ENCODE assay signal across 22 cellular contexts in the genomic region with DNA sequence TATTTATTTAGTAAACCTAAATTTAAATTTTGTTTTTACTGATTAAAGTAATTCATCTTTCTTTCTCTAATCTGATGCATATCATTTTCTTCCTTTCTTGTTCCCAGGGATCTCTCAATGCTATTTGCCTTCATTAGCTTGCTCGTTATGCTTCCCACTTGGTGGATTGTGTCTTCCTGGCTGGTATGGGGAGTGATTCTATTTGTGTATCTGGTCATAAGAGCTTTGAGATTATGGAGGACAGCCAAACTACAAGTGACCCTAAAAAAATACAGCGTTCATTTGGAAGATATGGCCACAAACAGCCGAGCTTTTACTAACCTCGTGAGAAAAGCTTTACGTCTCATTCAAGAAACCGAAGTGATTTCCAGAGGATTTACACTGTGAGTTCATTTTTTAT.
"Had no signal": no experiment of that assay in that cellular context is flagged by ENCODE, and none has a peak within 500 bp of the region (broad histone marks: within the 10 kb centered on the region; RNA-seq: fewer than 3 reads in every experiment).

No MANE protein-coding gene starts in this region.

- H3K4me1 ChIP-seq: left lung, pancreas, right lobe of liver, suprapubic skin had no signal

- H3K27me3 Mint-ChIP-seq: naive B cell, progenitor cell of endocrine pancreas, type B pancreatic cell had no signal

- H3K4me1 Mint-ChIP-seq: naive B cell; nephron; stimulated activated effector memory CD8-positive, alpha-beta T cell treated with anti-CD3 and anti-CD28 coated beads, Interleukin-12 subunit alpha, Interleukin-12 subunit beta, amount 100 ng/mL, for 72 hours had no signal

- ATAC-seq: left lung; pancreas; right lobe of liver; stimulated activated effector memory CD8-positive, alpha-beta T cell treated with anti-CD3 and anti-CD28 coated beads, Interleukin-12 subunit alpha, Interleukin-12 subunit beta, amount 100 ng/mL, for 72 hours; stimulated activated naive CD8-positive, alpha-beta T cell treated with anti-CD3 and anti-CD28 coated beads, Interleukin-15, Interleukin-2, amounts not matched to agents 100 U/mL and 50 U/mL, for 24 hours had no signal

- H3K4me3 ChIP-seq: coronary artery, left lung, lung, pancreas, right lobe of liver, suprapubic skin, thyroid gland had no signal

- H3K27me3 ChIP-seq: left lung, pancreas, right lobe of liver, suprapubic skin, thyroid gland had no signal

- H3K9me3 Mint-ChIP-seq: endodermal cell; naive B cell; nephron; stimulated activated effector memory CD8-positive, alpha-beta T cell treated with anti-CD3 and anti-CD28 coated beads, Interleukin-12 subunit alpha, Interleukin-12 subunit beta, amount 100 ng/mL, for 72 hours; type B pancreatic cell had no signal

- H3K9me3 ChIP-seq: left lung, pancreas, right lobe of liver, suprapubic skin, thyroid gland had no signal

- DNase-seq: effector CD4-positive, alpha-beta T cell; endodermal cell; foreskin melanocyte; head of caudate nucleus; hypothalamus; islet precursor cell; left lung; naive B cell; occipital lobe; pancreas; right lobe of liver; stimulated activated CD4-positive, alpha-beta T cell treated with anti-CD3 and anti-CD28 coated beads, Interleukin-4, amount 100 ng/mL, for 1 hour; stimulated activated CD8-positive, alpha-beta memory T cell treated with anti-CD3 and anti-CD28 coated beads, Interleukin-4, amount 100 ng/mL, for 48 hours; stimulated activated naive CD8-positive, alpha-beta T cell treated with anti-CD3 and anti-CD28 coated beads, Interleukin-15, Interleukin-2, amounts not matched to agents 100 U/mL and 50 U/mL, for 24 hours; thyroid gland had no signal

- H3K27ac ChIP-seq: coronary artery, left lung, pancreas, right lobe of liver, suprapubic skin had no signal

- H3K4me3 Mint-ChIP-seq: endodermal cell; naive B cell; nephron; stimulated activated effector memory CD8-positive, alpha-beta T cell treated with anti-CD3 and anti-CD28 coated beads, Interleukin-12 subunit alpha, Interleukin-12 subunit beta, amount 100 ng/mL, for 72 hours; type B pancreatic cell had no signal

- H3K27ac Mint-ChIP-seq: endodermal cell, naive B cell, nephron, progenitor cell of endocrine pancreas, type B pancreatic cell had no signal
